1 cellular context compared by ENCODE assay signal in the genomic region with DNA sequence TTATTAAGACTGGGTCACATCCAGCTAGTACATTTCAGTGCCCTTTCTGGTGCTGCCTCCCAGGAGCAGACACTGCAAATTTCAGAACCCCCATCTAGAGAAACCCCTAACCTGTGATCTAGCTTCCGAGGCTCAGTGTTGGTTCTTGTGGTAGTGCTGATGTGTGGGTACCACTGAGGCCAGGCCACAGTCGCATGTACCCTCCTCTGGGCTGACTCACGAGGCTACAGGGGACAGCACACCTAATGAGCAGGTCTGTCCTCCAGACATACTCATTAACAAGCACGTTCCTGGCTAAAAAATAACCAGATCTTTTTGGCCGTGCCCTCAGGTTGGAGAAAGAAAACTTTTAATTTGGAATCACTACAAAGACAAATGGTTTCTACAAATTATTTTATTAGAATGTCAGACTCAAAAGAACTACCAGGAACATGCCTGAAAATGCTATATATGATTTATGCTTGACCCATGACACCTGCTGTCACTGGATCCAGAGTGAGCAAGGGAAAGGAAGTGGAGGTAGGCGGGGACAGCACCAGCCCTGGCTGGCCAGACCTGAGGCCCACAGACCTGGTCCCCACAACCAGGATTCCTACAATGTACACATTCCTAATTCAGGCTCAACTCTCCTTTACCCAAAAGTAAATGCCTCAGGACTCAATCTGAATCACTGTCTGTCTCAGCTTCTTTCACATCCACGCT.
TF ChIP-seq lines count a peak whose summit lies in the region.

No MANE protein-coding gene starts in this region.

TF ChIP-seq in WTC11, 78 proteins besides CTCF, POLR2A, EP300 and RAD21 (continued from another document):
- TF ChIP-seq GRHL2 (CRISPR knock-in tag; IDR thresholded peaks at IDR 0.05; ENCODE audit: insufficient replicate concordance, severe bottlenecking), result no peak
- TF ChIP-seq ZNF263 (CRISPR knock-in tag; IDR thresholded peaks at IDR 0.05; ENCODE audit: low read depth), result no peak
- TF ChIP-seq, protein P1, sequence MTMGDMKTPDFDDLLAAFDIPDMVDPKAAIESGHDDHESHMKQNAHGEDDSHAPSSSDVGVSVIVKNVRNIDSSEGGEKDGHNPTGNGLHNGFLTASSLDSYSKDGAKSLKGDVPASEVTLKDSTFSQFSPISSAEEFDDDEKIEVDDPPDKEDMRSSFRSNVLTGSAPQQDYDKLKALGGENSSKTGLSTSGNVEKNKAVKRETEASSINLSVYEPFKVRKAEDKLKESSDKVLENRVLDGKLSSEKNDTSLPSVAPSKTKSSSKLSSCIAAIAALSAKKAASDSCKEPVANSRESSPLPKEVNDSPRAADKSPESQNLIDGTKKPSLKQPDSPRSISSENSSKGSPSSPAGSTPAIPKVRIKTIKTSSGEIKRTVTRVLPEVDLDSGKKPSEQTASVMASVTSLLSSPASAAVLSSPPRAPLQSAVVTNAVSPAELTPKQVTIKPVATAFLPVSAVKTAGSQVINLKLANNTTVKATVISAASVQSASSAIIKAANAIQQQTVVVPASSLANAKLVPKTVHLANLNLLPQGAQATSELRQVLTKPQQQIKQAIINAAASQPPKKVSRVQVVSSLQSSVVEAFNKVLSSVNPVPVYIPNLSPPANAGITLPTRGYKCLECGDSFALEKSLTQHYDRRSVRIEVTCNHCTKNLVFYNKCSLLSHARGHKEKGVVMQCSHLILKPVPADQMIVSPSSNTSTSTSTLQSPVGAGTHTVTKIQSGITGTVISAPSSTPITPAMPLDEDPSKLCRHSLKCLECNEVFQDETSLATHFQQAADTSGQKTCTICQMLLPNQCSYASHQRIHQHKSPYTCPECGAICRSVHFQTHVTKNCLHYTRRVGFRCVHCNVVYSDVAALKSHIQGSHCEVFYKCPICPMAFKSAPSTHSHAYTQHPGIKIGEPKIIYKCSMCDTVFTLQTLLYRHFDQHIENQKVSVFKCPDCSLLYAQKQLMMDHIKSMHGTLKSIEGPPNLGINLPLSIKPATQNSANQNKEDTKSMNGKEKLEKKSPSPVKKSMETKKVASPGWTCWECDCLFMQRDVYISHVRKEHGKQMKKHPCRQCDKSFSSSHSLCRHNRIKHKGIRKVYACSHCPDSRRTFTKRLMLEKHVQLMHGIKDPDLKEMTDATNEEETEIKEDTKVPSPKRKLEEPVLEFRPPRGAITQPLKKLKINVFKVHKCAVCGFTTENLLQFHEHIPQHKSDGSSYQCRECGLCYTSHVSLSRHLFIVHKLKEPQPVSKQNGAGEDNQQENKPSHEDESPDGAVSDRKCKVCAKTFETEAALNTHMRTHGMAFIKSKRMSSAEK (CRISPR knock-in tag; IDR thresholded peaks at IDR 0.05; ENCODE audit: borderline replicate concordance), result no peak
- TF ChIP-seq SP1 (CRISPR knock-in tag; conservative IDR thresholded peaks at IDR 0.05), result no peak
- TF ChIP-seq ETV6 (CRISPR knock-in tag; IDR thresholded peaks at IDR 0.05), result no peak
- TF ChIP-seq, protein P2, sequence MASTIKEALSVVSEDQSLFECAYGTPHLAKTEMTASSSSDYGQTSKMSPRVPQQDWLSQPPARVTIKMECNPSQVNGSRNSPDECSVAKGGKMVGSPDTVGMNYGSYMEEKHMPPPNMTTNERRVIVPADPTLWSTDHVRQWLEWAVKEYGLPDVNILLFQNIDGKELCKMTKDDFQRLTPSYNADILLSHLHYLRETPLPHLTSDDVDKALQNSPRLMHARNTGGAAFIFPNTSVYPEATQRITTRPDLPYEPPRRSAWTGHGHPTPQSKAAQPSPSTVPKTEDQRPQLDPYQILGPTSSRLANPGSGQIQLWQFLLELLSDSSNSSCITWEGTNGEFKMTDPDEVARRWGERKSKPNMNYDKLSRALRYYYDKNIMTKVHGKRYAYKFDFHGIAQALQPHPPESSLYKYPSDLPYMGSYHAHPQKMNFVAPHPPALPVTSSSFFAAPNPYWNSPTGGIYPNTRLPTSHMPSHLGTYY (CRISPR knock-in tag; IDR thresholded peaks at IDR 0.05), result no peak
- TF ChIP-seq, protein P3, sequence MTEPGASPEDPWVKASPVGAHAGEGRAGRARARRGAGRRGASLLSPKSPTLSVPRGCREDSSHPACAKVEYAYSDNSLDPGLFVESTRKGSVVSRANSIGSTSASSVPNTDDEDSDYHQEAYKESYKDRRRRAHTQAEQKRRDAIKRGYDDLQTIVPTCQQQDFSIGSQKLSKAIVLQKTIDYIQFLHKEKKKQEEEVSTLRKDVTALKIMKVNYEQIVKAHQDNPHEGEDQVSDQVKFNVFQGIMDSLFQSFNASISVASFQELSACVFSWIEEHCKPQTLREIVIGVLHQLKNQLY (CRISPR knock-in tag; IDR thresholded peaks at IDR 0.05), result no peak
- TF ChIP-seq, protein P4, sequence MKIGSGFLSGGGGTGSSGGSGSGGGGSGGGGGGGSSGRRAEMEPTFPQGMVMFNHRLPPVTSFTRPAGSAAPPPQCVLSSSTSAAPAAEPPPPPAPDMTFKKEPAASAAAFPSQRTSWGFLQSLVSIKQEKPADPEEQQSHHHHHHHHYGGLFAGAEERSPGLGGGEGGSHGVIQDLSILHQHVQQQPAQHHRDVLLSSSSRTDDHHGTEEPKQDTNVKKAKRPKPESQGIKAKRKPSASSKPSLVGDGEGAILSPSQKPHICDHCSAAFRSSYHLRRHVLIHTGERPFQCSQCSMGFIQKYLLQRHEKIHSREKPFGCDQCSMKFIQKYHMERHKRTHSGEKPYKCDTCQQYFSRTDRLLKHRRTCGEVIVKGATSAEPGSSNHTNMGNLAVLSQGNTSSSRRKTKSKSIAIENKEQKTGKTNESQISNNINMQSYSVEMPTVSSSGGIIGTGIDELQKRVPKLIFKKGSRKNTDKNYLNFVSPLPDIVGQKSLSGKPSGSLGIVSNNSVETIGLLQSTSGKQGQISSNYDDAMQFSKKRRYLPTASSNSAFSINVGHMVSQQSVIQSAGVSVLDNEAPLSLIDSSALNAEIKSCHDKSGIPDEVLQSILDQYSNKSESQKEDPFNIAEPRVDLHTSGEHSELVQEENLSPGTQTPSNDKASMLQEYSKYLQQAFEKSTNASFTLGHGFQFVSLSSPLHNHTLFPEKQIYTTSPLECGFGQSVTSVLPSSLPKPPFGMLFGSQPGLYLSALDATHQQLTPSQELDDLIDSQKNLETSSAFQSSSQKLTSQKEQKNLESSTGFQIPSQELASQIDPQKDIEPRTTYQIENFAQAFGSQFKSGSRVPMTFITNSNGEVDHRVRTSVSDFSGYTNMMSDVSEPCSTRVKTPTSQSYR (CRISPR knock-in tag; IDR thresholded peaks at IDR 0.05), result no peak
- no peak for TF ChIP-seq GABPB1 (CRISPR knock-in tag; IDR thresholded peaks at IDR 0.05)
- TF ChIP-seq, protein P5, sequence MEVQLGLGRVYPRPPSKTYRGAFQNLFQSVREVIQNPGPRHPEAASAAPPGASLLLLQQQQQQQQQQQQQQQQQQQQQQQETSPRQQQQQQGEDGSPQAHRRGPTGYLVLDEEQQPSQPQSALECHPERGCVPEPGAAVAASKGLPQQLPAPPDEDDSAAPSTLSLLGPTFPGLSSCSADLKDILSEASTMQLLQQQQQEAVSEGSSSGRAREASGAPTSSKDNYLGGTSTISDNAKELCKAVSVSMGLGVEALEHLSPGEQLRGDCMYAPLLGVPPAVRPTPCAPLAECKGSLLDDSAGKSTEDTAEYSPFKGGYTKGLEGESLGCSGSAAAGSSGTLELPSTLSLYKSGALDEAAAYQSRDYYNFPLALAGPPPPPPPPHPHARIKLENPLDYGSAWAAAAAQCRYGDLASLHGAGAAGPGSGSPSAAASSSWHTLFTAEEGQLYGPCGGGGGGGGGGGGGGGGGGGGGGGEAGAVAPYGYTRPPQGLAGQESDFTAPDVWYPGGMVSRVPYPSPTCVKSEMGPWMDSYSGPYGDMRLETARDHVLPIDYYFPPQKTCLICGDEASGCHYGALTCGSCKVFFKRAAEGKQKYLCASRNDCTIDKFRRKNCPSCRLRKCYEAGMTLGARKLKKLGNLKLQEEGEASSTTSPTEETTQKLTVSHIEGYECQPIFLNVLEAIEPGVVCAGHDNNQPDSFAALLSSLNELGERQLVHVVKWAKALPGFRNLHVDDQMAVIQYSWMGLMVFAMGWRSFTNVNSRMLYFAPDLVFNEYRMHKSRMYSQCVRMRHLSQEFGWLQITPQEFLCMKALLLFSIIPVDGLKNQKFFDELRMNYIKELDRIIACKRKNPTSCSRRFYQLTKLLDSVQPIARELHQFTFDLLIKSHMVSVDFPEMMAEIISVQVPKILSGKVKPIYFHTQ (CRISPR knock-in tag; IDR thresholded peaks at IDR 0.05), result no peak
- no peak for TF ChIP-seq SMAD4 (CRISPR knock-in tag; IDR thresholded peaks at IDR 0.05)
- TF ChIP-seq MXD4 (CRISPR knock-in tag; IDR thresholded peaks at IDR 0.05; ENCODE audit: borderline replicate concordance), result no peak
- no peak for TF ChIP-seq NR1H2 (CRISPR knock-in tag; IDR thresholded peaks at IDR 0.05)
- TF ChIP-seq SMAD3 (CRISPR knock-in tag; IDR thresholded peaks at IDR 0.05; ENCODE audit: borderline replicate concordance), result no peak
- TF ChIP-seq, protein P6, sequence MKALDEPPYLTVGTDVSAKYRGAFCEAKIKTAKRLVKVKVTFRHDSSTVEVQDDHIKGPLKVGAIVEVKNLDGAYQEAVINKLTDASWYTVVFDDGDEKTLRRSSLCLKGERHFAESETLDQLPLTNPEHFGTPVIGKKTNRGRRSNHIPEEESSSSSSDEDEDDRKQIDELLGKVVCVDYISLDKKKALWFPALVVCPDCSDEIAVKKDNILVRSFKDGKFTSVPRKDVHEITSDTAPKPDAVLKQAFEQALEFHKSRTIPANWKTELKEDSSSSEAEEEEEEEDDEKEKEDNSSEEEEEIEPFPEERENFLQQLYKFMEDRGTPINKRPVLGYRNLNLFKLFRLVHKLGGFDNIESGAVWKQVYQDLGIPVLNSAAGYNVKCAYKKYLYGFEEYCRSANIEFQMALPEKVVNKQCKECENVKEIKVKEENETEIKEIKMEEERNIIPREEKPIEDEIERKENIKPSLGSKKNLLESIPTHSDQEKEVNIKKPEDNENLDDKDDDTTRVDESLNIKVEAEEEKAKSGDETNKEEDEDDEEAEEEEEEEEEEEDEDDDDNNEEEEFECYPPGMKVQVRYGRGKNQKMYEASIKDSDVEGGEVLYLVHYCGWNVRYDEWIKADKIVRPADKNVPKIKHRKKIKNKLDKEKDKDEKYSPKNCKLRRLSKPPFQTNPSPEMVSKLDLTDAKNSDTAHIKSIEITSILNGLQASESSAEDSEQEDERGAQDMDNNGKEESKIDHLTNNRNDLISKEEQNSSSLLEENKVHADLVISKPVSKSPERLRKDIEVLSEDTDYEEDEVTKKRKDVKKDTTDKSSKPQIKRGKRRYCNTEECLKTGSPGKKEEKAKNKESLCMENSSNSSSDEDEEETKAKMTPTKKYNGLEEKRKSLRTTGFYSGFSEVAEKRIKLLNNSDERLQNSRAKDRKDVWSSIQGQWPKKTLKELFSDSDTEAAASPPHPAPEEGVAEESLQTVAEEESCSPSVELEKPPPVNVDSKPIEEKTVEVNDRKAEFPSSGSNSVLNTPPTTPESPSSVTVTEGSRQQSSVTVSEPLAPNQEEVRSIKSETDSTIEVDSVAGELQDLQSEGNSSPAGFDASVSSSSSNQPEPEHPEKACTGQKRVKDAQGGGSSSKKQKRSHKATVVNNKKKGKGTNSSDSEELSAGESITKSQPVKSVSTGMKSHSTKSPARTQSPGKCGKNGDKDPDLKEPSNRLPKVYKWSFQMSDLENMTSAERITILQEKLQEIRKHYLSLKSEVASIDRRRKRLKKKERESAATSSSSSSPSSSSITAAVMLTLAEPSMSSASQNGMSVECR (CRISPR knock-in tag; IDR thresholded peaks at IDR 0.05; ENCODE audit: borderline replicate concordance), result no peak
- TF ChIP-seq, protein P7, sequence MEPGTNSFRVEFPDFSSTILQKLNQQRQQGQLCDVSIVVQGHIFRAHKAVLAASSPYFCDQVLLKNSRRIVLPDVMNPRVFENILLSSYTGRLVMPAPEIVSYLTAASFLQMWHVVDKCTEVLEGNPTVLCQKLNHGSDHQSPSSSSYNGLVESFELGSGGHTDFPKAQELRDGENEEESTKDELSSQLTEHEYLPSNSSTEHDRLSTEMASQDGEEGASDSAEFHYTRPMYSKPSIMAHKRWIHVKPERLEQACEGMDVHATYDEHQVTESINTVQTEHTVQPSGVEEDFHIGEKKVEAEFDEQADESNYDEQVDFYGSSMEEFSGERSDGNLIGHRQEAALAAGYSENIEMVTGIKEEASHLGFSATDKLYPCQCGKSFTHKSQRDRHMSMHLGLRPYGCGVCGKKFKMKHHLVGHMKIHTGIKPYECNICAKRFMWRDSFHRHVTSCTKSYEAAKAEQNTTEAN (CRISPR knock-in tag; IDR thresholded peaks at IDR 0.05), result no peak
